In the genomic region with DNA sequence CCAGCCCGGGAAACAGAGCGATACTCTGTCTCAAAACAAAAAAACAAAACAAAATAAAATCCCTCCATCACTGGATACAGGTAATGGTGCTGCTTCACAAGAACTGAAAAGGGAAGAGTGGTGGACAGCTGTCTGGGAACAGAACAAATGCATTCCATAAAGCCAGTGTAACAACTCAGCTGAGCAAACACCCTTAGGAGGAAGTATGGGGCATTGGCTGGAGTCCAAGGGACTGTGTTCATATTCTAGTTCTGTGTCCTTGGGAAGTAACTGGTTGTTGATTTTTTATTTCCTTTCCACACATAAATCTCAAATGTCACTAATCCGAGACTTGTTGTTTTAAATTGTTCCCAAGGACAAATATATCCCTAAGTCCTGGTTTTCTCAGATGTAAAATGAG, we compare ENCODE assay signal across 20 cellular contexts. TPM values are rescaled to one million over a fixed set of nuclear protein-coding genes. Genes with fewer than 3 reads are reported as not detected.
A peak's percentile ranks its signal among the peaks of the same experiment; 100 is the strongest.
DNase-seq lines count a peak whose midpoint lies in the region; ATAC-seq and TF ChIP-seq lines count a peak whose summit lies in the region.
"Had no signal": no experiment of that assay in that cellular context is flagged by ENCODE, and none has a peak within 500 bp of the region (broad histone marks: within the 10 kb centered on the region; RNA-seq: fewer than 3 reads in every experiment).

No MANE protein-coding gene starts in this region.

- no peaks in the 10 kb centered on the region for H3K9me3 ChIP-seq in body of pancreas
- H3K9me3 ChIP-seq in stomach: no peaks in the 10 kb centered on the region
- H3K9me3 ChIP-seq: left ventricle myocardium inferior, MG63 had no signal

- H3K27me3 ChIP-seq in body of pancreas (no peaks in the 10 kb centered on the region), stomach (no peaks in the 10 kb centered on the region)
- H3K27me3 ChIP-seq: MG63, spleen had no signal

- TF ChIP-seq CTCF in body of pancreas (IDR thresholded peaks at IDR 0.05): no peak
- no peak for TF ChIP-seq CTCF in stomach (IDR thresholded peaks at IDR 0.05)
- no peak for TF ChIP-seq CTCF in foreskin fibroblast (IDR thresholded peaks at IDR 0.05; ENCODE audit: low read depth, low read length)

- peak overlapping the region in 1 of 4 donors; percentile 1 for H3K27ac ChIP-seq in body of pancreas
- no peak overlapping the region for H3K27ac ChIP-seq in stomach
- H3K27ac ChIP-seq: left ventricle myocardium inferior, spleen had no signal

- DNase-seq in NCI-H2081 (lab: John Stamatoyannopoulos, UW): peak; percentile 1 to 56
- no peak for DNase-seq in NCI-H2081 treated with DMSO at 0.1 percent for 48 hours (lab: John Stamatoyannopoulos, UW)
- peak; percentile 14 for DNase-seq in NCI-H446 treated with DMSO at 0.1 percent for 48 hours (lab: John Stamatoyannopoulos, UW)
- peak; percentile 85 to 92 (median 90) for DNase-seq in body of pancreas
- peak; percentile 48 for DNase-seq in stomach
- no peak for DNase-seq in posterior cingulate gyrus
- DNase-seq in stimulated activated CD4-positive, alpha-beta T cell treated with anti-CD3 and anti-CD28 coated beads, Interleukin-2, amount 100 ng/mL, for 48 hours: no peak
- DNase-seq in foreskin fibroblast: no peak
- DNase-seq: activated naive CD4-positive, alpha-beta T cell treated with anti-CD3 and anti-CD28 coated beads for 36 hours; CD4-positive, CD25-positive, alpha-beta regulatory T cell; effector CD4-positive, alpha-beta T cell; H9; left ventricle myocardium inferior; MG63; NCI-H526; spleen; stimulated activated naive CD4-positive, alpha-beta T cell had no signal

- TF ChIP-seq POLR2A in body of pancreas (IDR thresholded peaks at IDR 0.05): no peak
- no peak for TF ChIP-seq POLR2A in stomach (IDR thresholded peaks at IDR 0.05)

- H3K4me1 ChIP-seq in body of pancreas (peaks cover 34% of the 10 kb centered on the region), stomach (no peaks in the 10 kb centered on the region)
- H3K4me1 ChIP-seq: left ventricle myocardium inferior, spleen had no signal

- whole genome bisulfite sequencing in body of pancreas, 2 donors: 38% methylated on average over 3 of the region's 3 CpGs
- 54 to 63% (median 59%) methylated on average over 3 of the region's 3 CpGs for WGBS in stomach, 5 donors

- H3K36me3 ChIP-seq in body of pancreas (replicated peaks in 1 of 2; ENCODE audit: insufficient read depth in 1 of 2, low read depth in 2 of 2) (no peaks in the 10 kb centered on the region), stomach (no peaks in the 10 kb centered on the region)
- H3K36me3 ChIP-seq: left ventricle myocardium inferior, MG63, spleen had no signal

- intact Hi-C loops in body of pancreas (cut with DNase I) (no loop called here), stomach (cut with DNase I; ENCODE audit: low total_unique reads) (no loop called here), posterior cingulate gyrus (cut with DNase I) (no loop called here)

- TF ChIP-seq EP300 in stomach (IDR thresholded peaks at IDR 0.05): no peak

- ATAC-seq in body of pancreas: peak; percentile 95

- H3K4me3 ChIP-seq in body of pancreas (no peak overlapping the region), stomach (no peak overlapping the region), foreskin fibroblast (ENCODE audit: low read depth in 1 of 2, low read length in 2 of 2) (no peak overlapping the region)
- H3K4me3 ChIP-seq: left ventricle myocardium inferior, MG63, spleen had no signal

RNA-seq across cellular contexts. Expression of a gene that starts 38.3 kb away (rescaled TPM):
- total RNA-seq in body of pancreas (not detected), stomach (not detected)
- not detected for polyA plus RNA-seq in stomach
- total RNA-seq: A673; activated naive CD4-positive, alpha-beta T cell treated with anti-CD3 and anti-CD28 coated beads for 36 hours; CD4-positive, CD25-positive, alpha-beta regulatory T cell; left ventricle myocardium inferior; myocyte; spleen; urinary bladder had no signal
- polyA plus RNA-seq: CD4-positive, CD25-positive, alpha-beta regulatory T cell; spleen; urinary bladder had no signal

Comparison
In these comparisons a context has a peak if more than half of its experiments do, and no peak if none do; other contexts are left out.
1. DNase-seq: peak in NCI-H2081 (2 of 2), NCI-H446 treated with DMSO at 0.1 percent for 48 hours (single experiment), body of pancreas (4 of 4) and stomach (single experiment); none in NCI-H2081 treated with DMSO at 0.1 percent for 48 hours (single experiment), posterior cingulate gyrus (0 of 10), stimulated activated CD4-positive, alpha-beta T cell treated with anti-CD3 and anti-CD28 coated beads, Interleukin-2, amount 100 ng/mL, for 48 hours (0 of 2) and foreskin fibroblast (0 of 2).